In genomic region chr6:11229267-11230043, GRCh38 we compare ENCODE assay signal across 10 cellular contexts. TPM values are rescaled to one million over a fixed set of nuclear protein-coding genes. Genes with fewer than 3 reads are reported as not detected.
DNase-seq lines count a peak whose midpoint lies in the region; ATAC-seq, FAIRE-seq and TF ChIP-seq lines count a peak whose summit lies in the region.
"Had no signal": no experiment of that assay in that cellular context is flagged by ENCODE, and none has a peak within 500 bp of the region (broad histone marks: within the 10 kb centered on the region; RNA-seq: fewer than 3 reads in every experiment).

No MANE protein-coding gene starts in this region.

- H3K4me3 ChIP-seq in SK-N-SH (ENCODE audit: low read depth in 2 of 2, low read length in 1 of 2) (peak overlapping the region; percentile 75 to 91), liver (ENCODE audit: low read depth in 1 of 3, low read length in 3 of 3) (peak overlapping the region in 2 of 3 donors; percentile 13 to 64), thoracic aorta (peak overlapping the region; percentile 93)

- no peaks in the 10 kb centered on the region for H3K9me2 ChIP-seq in SK-N-SH

- no peak for TF ChIP-seq RAD21 in SK-N-SH (IDR thresholded peaks at IDR 0.05; ENCODE audit: low read length)
- TF ChIP-seq RAD21 in liver (IDR thresholded peaks at IDR 0.05): no peak

- no peak for DNase-seq in SK-N-SH
- DNase-seq in caudate nucleus (lab: John Stamatoyannopoulos, UW): no peak
- no peak for DNase-seq in thoracic aorta (ENCODE audit: low spot score)
- DNase-seq in activated CD4-positive, CD25-positive, alpha-beta regulatory T cell treated with anti-CD3 and anti-CD28 coated beads, Interleukin-2, amount 50 U/mL, for 72 hours: no peak
- no peak for DNase-seq in GM12891 (ENCODE audit: insufficient read length, low spot score)
- no peak for DNase-seq in AG08395 (ENCODE audit: low spot score)
- DNase-seq: KBM-7 had no signal

- H3K9me3 ChIP-seq in SK-N-SH: no peaks in the 10 kb centered on the region
- no peaks in the 10 kb centered on the region for H3K9me3 ChIP-seq in liver (ENCODE audit: control insufficient read depth in 4 of 4, low read length in 3 of 4)
- no peaks in the 10 kb centered on the region for H3K9me3 ChIP-seq in thoracic aorta

- H4K20me1 ChIP-seq in SK-N-SH (ENCODE audit: insufficient read depth): no peaks in the 10 kb centered on the region

- no peak for TF ChIP-seq EP300 in SK-N-SH (IDR thresholded peaks at IDR 0.05; ENCODE audit: borderline replicate concordance in 1 of 2, low read depth in 1 of 2, low read length in 1 of 2)

- TF ChIP-seq POLR2A in GM12891 (IDR thresholded peaks at IDR 0.05; ENCODE audit: low read depth, low read length): no peak

- CTCF ChIA-PET in SK-N-SH (lab: Yijun Ruan, JAX): interaction anchor here (1.4 to 2.5 kb wide), 2 partner anchors 13 to 266 kb away, joined by 4 to 19 read pairs; no protein-coding TSS in a partner anchor

- H3K27me3 ChIP-seq in SK-N-SH (ENCODE audit: insufficient read depth): no peaks in the 10 kb centered on the region
- H3K27me3 ChIP-seq in liver (ENCODE audit: control insufficient read depth in 4 of 4, insufficient read depth in 4 of 4, low read length in 3 of 4): no peaks in the 10 kb centered on the region
- H3K27me3 ChIP-seq in thoracic aorta (replicated peaks; ENCODE audit: insufficient read depth): no peaks in the 10 kb centered on the region

- H3K36me3 ChIP-seq in SK-N-SH (replicated peaks in 1 of 2; ENCODE audit: control insufficient read depth in 1 of 2, insufficient read depth in 2 of 2, low read length in 1 of 2): peaks cover 0 to 8% of the 10 kb centered on the region in 2 experiments
- no peaks in the 10 kb centered on the region for H3K36me3 ChIP-seq in liver (ENCODE audit: control insufficient read depth in 4 of 4, insufficient read depth in 3 of 4, low read depth in 1 of 4, low read length in 3 of 4)
- no peaks in the 10 kb centered on the region for H3K36me3 ChIP-seq in thoracic aorta

- peak overlapping the region; percentile 62 for H3K4me2 ChIP-seq in SK-N-SH

- ATAC-seq in SK-N-SH treated with all-trans-retinoic acid at 6 μM for 48 hours (no peak), thoracic aorta (ENCODE audit: insufficient number of reproducible peaks, low FRiP score, low read depth) (no peak)

- no peak for TF ChIP-seq CTCF in SK-N-SH (IDR thresholded peaks at IDR 0.05)
- TF ChIP-seq CTCF in liver (IDR thresholded peaks at IDR 0.05; ENCODE audit: low read depth, low read length, missing input control): no peak
- TF ChIP-seq CTCF in thoracic aorta (IDR thresholded peaks at IDR 0.05): no peak

- H3F3A ChIP-seq in SK-N-SH (replicated peaks; ENCODE audit: insufficient read depth): peaks cover 31% of the 10 kb centered on the region

- H3K4me1 ChIP-seq in SK-N-SH (ENCODE audit: control insufficient read depth in 1 of 2, insufficient read depth in 2 of 2, low read depth in 1 of 2, low read length in 1 of 2) (peaks cover 23 to 28% of the 10 kb centered on the region in 2 experiments), liver (ENCODE audit: control insufficient read depth in 4 of 4, insufficient read depth in 4 of 4, low read length in 3 of 4) (peaks cover 0 to 15% (median 5%) of the 10 kb centered on the region in 4 donors), thoracic aorta (ENCODE audit: control insufficient read depth in 1 of 2, low read depth in 2 of 2) (peaks cover 18 to 52% of the 10 kb centered on the region in 2 donors)

- peaks cover 79% of the 10 kb centered on the region for H3K79me2 ChIP-seq in SK-N-SH (ENCODE audit: insufficient read depth)

- POLR2A ChIA-PET in SK-N-SH (lab: Yijun Ruan, JAX): interaction anchor here (1.9 to 3.7 kb wide), 2 partner anchors 8 to 41 kb away, joined by 6 to 23 read pairs; no protein-coding TSS in a partner anchor

- H2AFZ ChIP-seq in SK-N-SH (ENCODE audit: low read depth): no peak overlapping the region

- FAIRE-seq in GM12891 (lab: Jason Lieb, UNC): no peak
- FAIRE-seq: endometrium had no signal

- H3K9ac ChIP-seq in SK-N-SH (peak overlapping the region; percentile 79; the same call in 1 of the 2 replicates), liver (ENCODE audit: low read depth in 1 of 2, low read length in 2 of 2) (peak overlapping the region in 1 of 2 donors; percentile 2)

- H3K27ac ChIP-seq in SK-N-SH (ENCODE audit: low read depth in 2 of 2, low read length in 1 of 2) (peak overlapping the region; percentile 62 to 90; a peak in 3 of 4 replicates), caudate nucleus (ENCODE audit: low read depth, low read length) (peak overlapping the region; percentile 31), liver (ENCODE audit: low read depth in 1 of 2, low read length in 2 of 2) (peak overlapping the region; percentile 9 to 39), thoracic aorta (peak overlapping the region; percentile 88 to 97)

- WGBS in SK-N-SH (ENCODE audit: low lambda C conversion rate): 72% methylated on average over 12 of the region's 18 CpGs
- whole genome bisulfite sequencing in liver: 69% methylated on average over 18 of the region's 18 CpGs

TF ChIP-seq in SK-N-SH, 30 proteins besides CTCF, POLR2A, EP300 and RAD21 (continues in another document):
- TF ChIP-seq SIN3A (IDR thresholded peaks at IDR 0.05; ENCODE audit: borderline replicate concordance, low read depth, low read length): no peak
- TF ChIP-seq NFIC (IDR thresholded peaks at IDR 0.05; ENCODE audit: borderline replicate concordance): no peak
- no peak for TF ChIP-seq TCF12 (IDR thresholded peaks at IDR 0.05)
- no peak for TF ChIP-seq FOXM1 (IDR thresholded peaks at IDR 0.05; ENCODE audit: low read depth)
- no peak for TF ChIP-seq MEF2A (IDR thresholded peaks at IDR 0.05; ENCODE audit: borderline replicate concordance, low read depth)
- TF ChIP-seq FOSL2 (IDR thresholded peaks at IDR 0.05; ENCODE audit: borderline replicate concordance, low read depth): no peak
- TF ChIP-seq RXRA (IDR thresholded peaks at IDR 0.05; ENCODE audit: borderline replicate concordance, low read depth): no peak
- no peak for TF ChIP-seq FOXJ3 (CRISPR knock-in tag; IDR thresholded peaks at IDR 0.05)
- TF ChIP-seq MXI1 (IDR thresholded peaks at IDR 0.05; ENCODE audit: low read depth, low read length): no peak
- no peak for TF ChIP-seq ELF1 (IDR thresholded peaks at IDR 0.05)

TF ChIP-seq in liver, 16 proteins besides CTCF, POLR2A, EP300 and RAD21 (continues in another document):
- TF ChIP-seq, protein P1, sequence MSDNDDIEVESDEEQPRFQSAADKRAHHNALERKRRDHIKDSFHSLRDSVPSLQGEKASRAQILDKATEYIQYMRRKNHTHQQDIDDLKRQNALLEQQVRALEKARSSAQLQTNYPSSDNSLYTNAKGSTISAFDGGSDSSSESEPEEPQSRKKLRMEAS (IDR thresholded peaks at IDR 0.05): no peak
- TF ChIP-seq TAF1 (conservative IDR thresholded peaks at IDR 0.05) (no peak), NR2F2 (IDR thresholded peaks at IDR 0.05) (no peak), GABPA (IDR thresholded peaks at IDR 0.05 in 1 of 2, conservative IDR thresholded peaks at IDR 0.05 in 1 of 2) (no peak), FOXA2 (IDR thresholded peaks at IDR 0.05) (no peak), ZBTB33 (IDR thresholded peaks at IDR 0.05) (no peak), JUND (IDR thresholded peaks at IDR 0.05) (no peak)

TF ChIP-seq in GM12891, 5 proteins besides CTCF, POLR2A, EP300 and RAD21:
- no peak for TF ChIP-seq PAX5 (IDR thresholded peaks at IDR 0.05; ENCODE audit: insufficient read depth, low read length, severe bottlenecking)
- no peak for TF ChIP-seq SPI1 (IDR thresholded peaks at IDR 0.05; ENCODE audit: low read depth, low read length)
- no peak for TF ChIP-seq POU2F2 (IDR thresholded peaks at IDR 0.05; ENCODE audit: low read depth, low read length)
- TF ChIP-seq POLR2AphosphoS5 (IDR thresholded peaks at IDR 0.05; ENCODE audit: low read depth, low read length): no peak
- no peak for TF ChIP-seq TAF1 (IDR thresholded peaks at IDR 0.05; ENCODE audit: low read depth, low read length)

RNA-seq across cellular contexts. Expression of gene NEDD9, which starts 3.0 kb away (rescaled TPM):
- polyA plus RNA-seq in SK-N-SH (2012; rRNA removed) (7.4 and 9.9 TPM in 2 replicates), liver (10 to 100 TPM in 1 of 2 donors, 1 to 10 TPM in 1; 7.5 to 16.8 TPM)
- polyA plus RNA-seq in SK-N-SH (2012; cell fraction: cytosol; rRNA removed): 6.1 and 6.8 TPM in 2 replicates
- 12.2 and 22.1 TPM in 2 replicates for polyA plus RNA-seq in SK-N-SH (2012; cell fraction: nucleus; rRNA removed)
- total RNA-seq in liver (10 to 100 TPM in 1 of 2 donors, 1 to 10 TPM in 1; 7.8 to 15.7 TPM), thoracic aorta (100 to 1,000 TPM; 122 to 181 TPM)
- polyA plus RNA-seq in GM12891 (2012; ENCODE audit: low read depth, missing spikeins): 31.6 TPM

Comparison
In these comparisons a context has a peak if more than half of its experiments do, and no peak if none do; other contexts are left out.
1. H3K27ac ChIP-seq: peak in every context shown above with its lines; median percentile 92 in thoracic aorta; 76 in SK-N-SH; 31 in caudate nucleus; 24 in liver.
2. H3K4me3 ChIP-seq: peak in every context shown above with its lines; median percentile 93 in thoracic aorta; 83 in SK-N-SH; 38 in liver.
3. RNA of gene NEDD9, which starts 3.0 kb away (total RNA-seq): 122 to 181 TPM in thoracic aorta; 7.8 to 15.7 TPM in liver; every median in the first group is over 4 times any median in the second.